In the genomic region with DNA sequence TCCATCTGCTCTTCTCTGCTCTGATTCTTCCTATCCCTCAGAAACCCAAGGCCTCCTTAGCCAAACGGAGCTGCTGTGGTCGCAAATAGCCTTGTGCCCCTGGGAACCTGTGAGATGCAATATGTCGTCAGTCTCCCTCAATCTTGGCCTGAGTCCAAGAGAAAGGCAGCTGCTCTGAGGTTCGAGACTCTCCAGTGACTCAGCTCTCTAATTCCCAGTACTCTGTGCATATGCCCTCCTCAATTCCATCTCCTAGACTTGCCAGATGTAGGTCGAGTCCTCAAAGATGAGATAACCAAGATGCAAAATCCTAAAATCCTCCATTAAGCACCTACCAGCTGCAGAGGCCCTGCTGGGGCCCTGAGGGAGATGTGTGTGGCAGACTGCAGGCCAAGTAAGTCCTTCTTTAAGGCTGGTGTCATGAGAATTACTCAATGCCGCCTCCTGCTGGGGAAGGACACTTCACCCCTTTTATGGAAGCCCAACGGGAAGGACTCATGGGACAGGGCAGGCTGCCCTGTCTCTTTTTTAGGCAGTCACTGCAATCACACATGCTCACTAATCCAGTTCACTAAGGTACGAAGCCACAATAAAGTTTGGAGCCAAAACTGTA, we compare ENCODE assay signal across 2 cellular contexts.
TF ChIP-seq lines count a peak whose summit lies in the region.

No MANE protein-coding gene starts in this region.

TF ChIP-seq in SK-N-SH, 30 proteins besides CTCF, POLR2A, EP300 and RAD21 (continued from another document):
- TF ChIP-seq RCOR1 (IDR thresholded peaks at IDR 0.05; ENCODE audit: low read length) (no peak), POLR2AphosphoS5 (IDR thresholded peaks at IDR 0.05; ENCODE audit: low read depth, low read length) (no peak), TCF12 (IDR thresholded peaks at IDR 0.05) (peak; percentile 74)
- TF ChIP-seq, protein P1, sequence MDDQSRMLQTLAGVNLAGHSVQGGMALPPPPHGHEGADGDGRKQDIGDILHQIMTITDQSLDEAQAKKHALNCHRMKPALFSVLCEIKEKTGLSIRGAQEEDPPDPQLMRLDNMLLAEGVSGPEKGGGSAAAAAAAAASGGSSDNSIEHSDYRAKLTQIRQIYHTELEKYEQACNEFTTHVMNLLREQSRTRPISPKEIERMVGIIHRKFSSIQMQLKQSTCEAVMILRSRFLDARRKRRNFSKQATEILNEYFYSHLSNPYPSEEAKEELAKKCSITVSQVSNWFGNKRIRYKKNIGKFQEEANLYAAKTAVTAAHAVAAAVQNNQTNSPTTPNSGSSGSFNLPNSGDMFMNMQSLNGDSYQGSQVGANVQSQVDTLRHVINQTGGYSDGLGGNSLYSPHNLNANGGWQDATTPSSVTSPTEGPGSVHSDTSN (IDR thresholded peaks at IDR 0.05) = peak; percentile 18; the same call in 1 of the 2 replicates
- TF ChIP-seq, protein P2, sequence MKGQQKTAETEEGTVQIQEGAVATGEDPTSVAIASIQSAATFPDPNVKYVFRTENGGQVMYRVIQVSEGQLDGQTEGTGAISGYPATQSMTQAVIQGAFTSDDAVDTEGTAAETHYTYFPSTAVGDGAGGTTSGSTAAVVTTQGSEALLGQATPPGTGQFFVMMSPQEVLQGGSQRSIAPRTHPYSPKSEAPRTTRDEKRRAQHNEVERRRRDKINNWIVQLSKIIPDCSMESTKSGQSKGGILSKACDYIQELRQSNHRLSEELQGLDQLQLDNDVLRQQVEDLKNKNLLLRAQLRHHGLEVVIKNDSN (IDR thresholded peaks at IDR 0.05; ENCODE audit: borderline replicate concordance, low read depth) = no peak
- TF ChIP-seq, protein P3, sequence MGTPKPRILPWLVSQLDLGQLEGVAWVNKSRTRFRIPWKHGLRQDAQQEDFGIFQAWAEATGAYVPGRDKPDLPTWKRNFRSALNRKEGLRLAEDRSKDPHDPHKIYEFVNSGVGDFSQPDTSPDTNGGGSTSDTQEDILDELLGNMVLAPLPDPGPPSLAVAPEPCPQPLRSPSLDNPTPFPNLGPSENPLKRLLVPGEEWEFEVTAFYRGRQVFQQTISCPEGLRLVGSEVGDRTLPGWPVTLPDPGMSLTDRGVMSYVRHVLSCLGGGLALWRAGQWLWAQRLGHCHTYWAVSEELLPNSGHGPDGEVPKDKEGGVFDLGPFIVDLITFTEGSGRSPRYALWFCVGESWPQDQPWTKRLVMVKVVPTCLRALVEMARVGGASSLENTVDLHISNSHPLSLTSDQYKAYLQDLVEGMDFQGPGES (IDR thresholded peaks at IDR 0.05; ENCODE audit: low read depth, low read length) = no peak
- TF ChIP-seq, protein P4, sequence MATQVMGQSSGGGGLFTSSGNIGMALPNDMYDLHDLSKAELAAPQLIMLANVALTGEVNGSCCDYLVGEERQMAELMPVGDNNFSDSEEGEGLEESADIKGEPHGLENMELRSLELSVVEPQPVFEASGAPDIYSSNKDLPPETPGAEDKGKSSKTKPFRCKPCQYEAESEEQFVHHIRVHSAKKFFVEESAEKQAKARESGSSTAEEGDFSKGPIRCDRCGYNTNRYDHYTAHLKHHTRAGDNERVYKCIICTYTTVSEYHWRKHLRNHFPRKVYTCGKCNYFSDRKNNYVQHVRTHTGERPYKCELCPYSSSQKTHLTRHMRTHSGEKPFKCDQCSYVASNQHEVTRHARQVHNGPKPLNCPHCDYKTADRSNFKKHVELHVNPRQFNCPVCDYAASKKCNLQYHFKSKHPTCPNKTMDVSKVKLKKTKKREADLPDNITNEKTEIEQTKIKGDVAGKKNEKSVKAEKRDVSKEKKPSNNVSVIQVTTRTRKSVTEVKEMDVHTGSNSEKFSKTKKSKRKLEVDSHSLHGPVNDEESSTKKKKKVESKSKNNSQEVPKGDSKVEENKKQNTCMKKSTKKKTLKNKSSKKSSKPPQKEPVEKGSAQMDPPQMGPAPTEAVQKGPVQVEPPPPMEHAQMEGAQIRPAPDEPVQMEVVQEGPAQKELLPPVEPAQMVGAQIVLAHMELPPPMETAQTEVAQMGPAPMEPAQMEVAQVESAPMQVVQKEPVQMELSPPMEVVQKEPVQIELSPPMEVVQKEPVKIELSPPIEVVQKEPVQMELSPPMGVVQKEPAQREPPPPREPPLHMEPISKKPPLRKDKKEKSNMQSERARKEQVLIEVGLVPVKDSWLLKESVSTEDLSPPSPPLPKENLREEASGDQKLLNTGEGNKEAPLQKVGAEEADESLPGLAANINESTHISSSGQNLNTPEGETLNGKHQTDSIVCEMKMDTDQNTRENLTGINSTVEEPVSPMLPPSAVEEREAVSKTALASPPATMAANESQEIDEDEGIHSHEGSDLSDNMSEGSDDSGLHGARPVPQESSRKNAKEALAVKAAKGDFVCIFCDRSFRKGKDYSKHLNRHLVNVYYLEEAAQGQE (IDR thresholded peaks at IDR 0.05; ENCODE audit: low read depth, low read length) = no peak

TF ChIP-seq in SK-N-SH treated with all-trans-retinoic acid at 6 μM for 48 hours, 23 proteins besides CTCF, POLR2A, EP300 and RAD21 (continued from another document):
- TF ChIP-seq OSR1 (CRISPR knock-in tag; IDR thresholded peaks at IDR 0.05) (no peak), GLIS3 (CRISPR knock-in tag; IDR thresholded peaks at IDR 0.05) (no peak), ISL1 (CRISPR knock-in tag; IDR thresholded peaks at IDR 0.05) (no peak), ZNF70 (CRISPR knock-in tag; IDR thresholded peaks at IDR 0.05) (no peak)
